Comparison of ENCODE assay signal across 16 cellular contexts in the genomic region with DNA sequence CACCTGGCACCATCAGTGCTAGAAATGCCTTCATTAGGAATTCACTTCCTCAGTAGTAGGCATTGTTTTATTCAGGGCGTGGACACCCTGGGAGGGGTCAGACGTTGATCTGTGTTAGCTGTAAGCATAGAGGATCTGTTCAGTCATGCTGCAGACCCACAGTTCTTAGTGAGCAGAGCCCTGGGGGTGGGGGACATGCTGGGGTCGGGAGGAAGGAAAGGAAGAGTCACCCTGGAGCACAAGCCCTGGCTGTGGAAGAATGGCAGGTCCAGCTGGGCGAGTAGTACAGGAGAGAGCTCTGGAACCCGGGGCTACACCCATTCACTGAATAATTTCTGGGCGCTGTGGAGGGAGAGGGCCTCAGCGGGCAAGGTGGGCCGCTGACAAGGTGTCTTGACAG.
DNase-seq lines count a peak whose midpoint lies in the region; ATAC-seq and TF ChIP-seq lines count a peak whose summit lies in the region.
"Had no signal": no experiment of that assay in that cellular context is flagged by ENCODE, and none has a peak within 500 bp of the region (broad histone marks: within the 10 kb centered on the region; RNA-seq: fewer than 3 reads in every experiment).

No MANE protein-coding gene starts in this region.

- no peaks in the 10 kb centered on the region for H3K9me3 ChIP-seq in neural progenitor cell (ENCODE audit: low read depth)
- H3K9me3 ChIP-seq in adrenal gland (replicated peaks in 1 of 3): no peaks in the 10 kb centered on the region

- no peaks in the 10 kb centered on the region for H4K20me1 ChIP-seq in neural progenitor cell (ENCODE audit: low read depth)

- H3K27ac Mint-ChIP-seq in neural progenitor cell: peak overlapping the region; percentile 78

- no peak overlapping the region for H3K4me3 Mint-ChIP-seq in neural progenitor cell

- H3K36me3 ChIP-seq in neural progenitor cell: no peaks in the 10 kb centered on the region
- no peaks in the 10 kb centered on the region for H3K36me3 ChIP-seq in adrenal gland (replicated peaks in 1 of 2)

- TF ChIP-seq POLR2A in adrenal gland (IDR thresholded peaks at IDR 0.05): no peak

- intact Hi-C loops in sciatic nerve (cut with DNase I) (no loop called here), adrenal gland (cut with DNase I) (no loop called here)

- H3K4me2 ChIP-seq in neural progenitor cell: no peak overlapping the region

- H3K9me3 Mint-ChIP-seq in neural progenitor cell: no peaks in the 10 kb centered on the region

- H2AFZ ChIP-seq in neural progenitor cell (replicated peaks): no peak overlapping the region

- H3K4me3 ChIP-seq in neural progenitor cell (no peak overlapping the region), adrenal gland (no peak overlapping the region)
- H3K4me3 ChIP-seq: GM12878 had no signal

- 84 to 91% (median 86%) methylated on average over 7 to 8 of the region's 8 CpGs for WGBS in adrenal gland, 4 donors

- H3K27ac ChIP-seq in epithelial cell of prostate: peak overlapping the region; percentile 49
- no peak overlapping the region for H3K27ac ChIP-seq in neural progenitor cell
- no peak overlapping the region for H3K27ac ChIP-seq in adrenal gland
- H3K27ac ChIP-seq: C4-2B, HL-60 had no signal

- H3F3A ChIP-seq in neural progenitor cell (ENCODE audit: low read depth): no peaks in the 10 kb centered on the region

- peaks cover 3% of the 10 kb centered on the region for H3K27me3 Mint-ChIP-seq in neural progenitor cell (ENCODE audit: insufficient read depth, low read depth)

- no peak overlapping the region for H3K9ac ChIP-seq in neural progenitor cell

- TF ChIP-seq CTCF in neural progenitor cell (IDR thresholded peaks at IDR 0.05) (no peak), adrenal gland (IDR thresholded peaks at IDR 0.05) (no peak)

- DNase-seq in COR-L47 (lab: John Stamatoyannopoulos, UW): peak; percentile 31
- DNase-seq in NCI-H69 (lab: John Stamatoyannopoulos, UW): peak; percentile 81
- DNase-seq in epithelial cell of prostate (ENCODE audit: low read depth, low spot score): peak; percentile 16
- no peak for DNase-seq in neural progenitor cell (ENCODE audit: low spot score)
- no peak for DNase-seq in sciatic nerve (ENCODE audit: low spot score)
- DNase-seq in adrenal gland: no peak
- DNase-seq: DMS 273 treated with DMSO at 0.1 percent for 48 hours, GDM1, NCI-H187, NCI-H226, RPMI8226 had no signal

- no peaks in the 10 kb centered on the region for H3K79me2 ChIP-seq in neural progenitor cell (ENCODE audit: low read depth)

- ATAC-seq in GM19463 (IDR thresholded peaks at IDR 0.05; ENCODE audit: unreplicated experiment): no peak
- ATAC-seq in sciatic nerve: no peak
- ATAC-seq in GM21529 (IDR thresholded peaks at IDR 0.05; ENCODE audit: unreplicated experiment): no peak
- ATAC-seq: GM12878 had no signal

- H3K27me3 ChIP-seq in neural progenitor cell: no peaks in the 10 kb centered on the region
- H3K27me3 ChIP-seq in adrenal gland: no peaks in the 10 kb centered on the region

- H3K4me1 ChIP-seq in neural progenitor cell (peaks cover 14% of the 10 kb centered on the region), adrenal gland (replicated peaks in 1 of 2) (no peaks in the 10 kb centered on the region)

- H3K36me3 Mint-ChIP-seq in neural progenitor cell: no peaks in the 10 kb centered on the region

- H3K4me1 Mint-ChIP-seq in neural progenitor cell: peaks cover 22% of the 10 kb centered on the region

Comparison
In these comparisons a context has a peak if more than half of its experiments do, and no peak if none do; other contexts are left out.
1. DNase-seq: peak in COR-L47 (single experiment), NCI-H69 (single experiment) and epithelial cell of prostate (single experiment); none in neural progenitor cell (single experiment), sciatic nerve (single experiment) and adrenal gland (0 of 7).